In the genomic region with DNA sequence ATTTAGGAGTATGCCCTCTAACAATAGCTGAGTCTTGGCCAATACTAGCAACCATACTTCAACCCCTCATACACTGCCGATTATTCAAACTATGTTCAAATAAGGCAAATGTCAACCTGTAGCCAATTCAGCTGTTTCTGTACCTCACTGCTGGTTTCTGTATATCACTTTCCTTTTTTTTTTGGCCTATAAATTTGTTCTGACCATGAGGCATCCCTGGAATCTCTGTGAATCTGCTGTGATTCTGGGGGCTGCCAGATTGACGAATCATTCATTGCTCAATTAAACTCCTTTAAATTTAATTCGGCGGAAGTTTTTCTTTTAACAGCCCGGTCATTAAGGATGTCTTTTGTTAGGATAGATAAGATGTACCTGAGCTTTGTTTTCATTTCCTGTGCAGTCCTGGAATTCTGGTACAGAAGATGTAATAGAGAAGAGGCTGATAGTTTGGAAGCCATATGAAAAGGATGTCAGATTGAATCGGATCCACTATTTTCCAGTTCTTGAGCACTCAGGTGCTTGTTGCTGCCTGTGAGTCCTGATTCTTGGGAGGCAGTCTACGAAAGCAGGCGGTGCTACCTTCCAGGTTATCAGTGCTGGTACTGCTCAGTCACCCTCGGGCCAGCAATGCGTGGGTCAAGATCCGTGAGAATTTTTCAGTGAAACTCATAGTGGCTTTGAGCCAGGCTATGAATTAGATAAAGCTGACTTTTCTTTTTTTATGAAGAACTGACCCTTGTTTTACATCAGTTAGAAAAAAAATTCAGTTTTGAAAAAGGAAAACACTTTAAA, we compare ENCODE assay signal across 16 cellular contexts.
DNase-seq lines count a peak whose midpoint lies in the region; ATAC-seq and TF ChIP-seq lines count a peak whose summit lies in the region.
"Had no signal": no experiment of that assay in that cellular context is flagged by ENCODE, and none has a peak within 500 bp of the region (broad histone marks: within the 10 kb centered on the region; RNA-seq: fewer than 3 reads in every experiment).

No MANE protein-coding gene starts in this region.

- no peaks in the 10 kb centered on the region for H3K36me3 ChIP-seq in body of pancreas (replicated peaks in 1 of 2; ENCODE audit: insufficient read depth in 1 of 2, low read depth in 2 of 2)
- H3K36me3 ChIP-seq: BLaER1 treated with 17β-estradiol and CSF1 and Interleukin-3, amounts not matched to agents 10 nM and 100 nM; HAP-1 had no signal

- no peaks in the 10 kb centered on the region for H3K9me3 ChIP-seq in body of pancreas
- H3K9me3 ChIP-seq: BLaER1 treated with 17β-estradiol and CSF1 and Interleukin-3, amounts not matched to agents 10 nM and 100 nM; HAP-1 had no signal

- peaks cover 44% of the 10 kb centered on the region for H3K4me1 Mint-ChIP-seq in mesothelial cell of epicardium

- TF ChIP-seq CTCF in body of pancreas (IDR thresholded peaks at IDR 0.05): no peak
- TF ChIP-seq CTCF in mesothelial cell of epicardium (IDR thresholded peaks at IDR 0.05; ENCODE audit: unreplicated experiment): no peak

- peak in 1 of 3 donors; percentile 24 for TF ChIP-seq POLR2A in body of pancreas (IDR thresholded peaks at IDR 0.05)

- H3K27ac Mint-ChIP-seq in mesothelial cell of epicardium: peak overlapping the region; percentile 89

- no peak overlapping the region for H3K4me3 ChIP-seq in body of pancreas
- H3K4me3 ChIP-seq: BLaER1 treated with 17β-estradiol and CSF1 and Interleukin-3, amounts not matched to agents 10 nM and 100 nM; HAP-1 had no signal

- intact Hi-C loops in body of pancreas (cut with DNase I): no loop called here

- 53 to 60% methylated on average over 11 of the region's 11 CpGs for WGBS in body of pancreas, 2 donors

- DNase-seq in LHCN-M2 (ENCODE audit: low read depth) (peak; percentile 42), body of pancreas (peak in 2 of 4 donors; percentile 5 to 20), mesothelial cell of epicardium (ENCODE audit: low spot score in 2 of 2, unreplicated experiment in 2 of 2) (no peak), NCI-H2107 treated with DMSO at 0.1 percent for 48 hours (lab: John Stamatoyannopoulos, UW; ENCODE audit: unreplicated experiment) (no peak), NOMO-1 (lab: John Stamatoyannopoulos, UW; ENCODE audit: unreplicated experiment in 2 of 2) (no peak)
- DNase-seq in activated CD4-positive, alpha-beta T cell treated with anti-CD3 and anti-CD28 coated beads, Interleukin-2, amount 50 U/mL, for 1 hour: no peak
- DNase-seq: NCI-H1436 treated with DMSO at 0.1 percent for 48 hours; NCI-H2081 treated with DMSO at 0.1 percent for 48 hours; NCI-H345; NCI-H526 treated with DMSO at 0.1 percent for 48 hours; NK-92 treated with Interleukin-12 subunit alpha and Interleukin-12 subunit beta, amount 100 ng/mL, for 24 hours; PC-3 had no signal

- ATAC-seq in body of pancreas: peak; percentile 33
- ATAC-seq in GM21447 (IDR thresholded peaks at IDR 0.05; ENCODE audit: unreplicated experiment): no peak
- ATAC-seq: PC-3, Right ventricle myocardium inferior had no signal

- peak overlapping the region; percentile 13 for H3K4me3 Mint-ChIP-seq in mesothelial cell of epicardium

- H3K27me3 ChIP-seq in body of pancreas: no peaks in the 10 kb centered on the region
- H3K27me3 ChIP-seq: BLaER1 treated with 17β-estradiol and CSF1 and Interleukin-3, amounts not matched to agents 10 nM and 100 nM had no signal

- no peaks in the 10 kb centered on the region for H3K27me3 Mint-ChIP-seq in mesothelial cell of epicardium (ENCODE audit: low read depth)

- H3K27ac ChIP-seq in body of pancreas: peak overlapping the region in 3 of 4 donors; percentile 26 to 73 (median 55)
- H3K27ac ChIP-seq: BLaER1 treated with 17β-estradiol and CSF1 and Interleukin-3, amounts not matched to agents 10 nM and 100 nM had no signal

- H3K9me3 Mint-ChIP-seq in mesothelial cell of epicardium: no peaks in the 10 kb centered on the region

- no peaks in the 10 kb centered on the region for H3K36me3 Mint-ChIP-seq in mesothelial cell of epicardium

- H3K4me1 ChIP-seq in body of pancreas: peaks cover 5% of the 10 kb centered on the region
- H3K4me1 ChIP-seq: BLaER1 treated with 17β-estradiol and CSF1 and Interleukin-3, amounts not matched to agents 10 nM and 100 nM; HAP-1 had no signal
